Comparison of ENCODE assay signal across 20 cellular contexts in the genomic region with DNA sequence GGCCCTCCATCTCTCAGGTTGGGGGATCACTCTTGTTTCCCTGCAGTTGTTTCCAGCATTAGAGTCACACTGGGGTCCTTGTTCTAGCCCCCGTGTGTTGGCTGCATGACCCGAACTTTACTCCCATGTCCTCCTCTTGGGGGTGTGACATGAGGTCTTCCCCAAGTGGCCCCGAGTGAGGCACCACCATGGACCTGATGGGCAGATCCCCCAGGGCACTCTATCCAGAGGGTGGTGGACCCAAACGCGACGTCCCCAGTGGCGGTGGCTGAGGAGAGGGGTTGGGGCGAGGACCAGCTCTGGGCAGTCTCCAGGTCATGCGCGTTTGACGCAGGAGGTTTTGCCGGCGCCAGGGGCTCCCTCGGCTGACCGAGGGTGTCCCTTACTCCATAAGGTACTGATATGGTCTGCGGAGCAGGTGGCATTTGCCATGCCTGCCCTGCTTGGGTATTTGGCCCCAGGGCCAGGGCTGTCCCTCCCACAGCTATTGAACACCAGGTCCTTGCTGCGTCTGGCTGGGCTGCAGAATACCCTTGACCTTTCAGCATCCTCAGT.
"Had no signal": no experiment of that assay in that cellular context is flagged by ENCODE, and none has a peak within 500 bp of the region (broad histone marks: within the 10 kb centered on the region; RNA-seq: fewer than 3 reads in every experiment).

No MANE protein-coding gene starts in this region.

- H3K36me3 ChIP-seq: adrenal gland, colonic mucosa, esophagus muscularis mucosa, uterus had no signal

- H3K27me3 Mint-ChIP-seq: activated naive CD8-positive, alpha-beta T cell; central memory CD8-positive, alpha-beta T cell; effector memory CD8-positive, alpha-beta T cell; stimulated activated memory B cell treated with anti-CD40 and anti-IgM and Interleukin-4, amounts not matched to agents 10 μg/mL and 1 μg/mL and 100 μg/mL, for 72 hours had no signal

- DNase-seq: activated CD4-positive, alpha-beta T cell treated with anti-CD3 and anti-CD28 coated beads for 1 hour; activated CD4-positive, alpha-beta T cell treated with anti-CD3 and anti-CD28 coated beads, Interleukin-2, amount 50 U/mL, for 1 hour; activated CD8-positive, alpha-beta T cell treated with anti-CD3 and anti-CD28 coated beads, Interleukin-2, amount 10 ng/mL, durations not matched to agents 7 days and 5 days; colonic mucosa; effector memory CD8-positive, alpha-beta T cell; retina; stimulated activated CD4-positive, alpha-beta T cell treated with anti-CD3 and anti-CD28 coated beads, Interleukin-2, amount 100 ng/mL, for 24 hours; T-helper 1 cell; T-helper 9 cell; trophoblast cell; uterus had no signal

- ATAC-seq: activated CD8-positive, alpha-beta T cell treated with anti-CD3 and anti-CD28 coated beads, Interleukin-2, amount 10 ng/mL, durations not matched to agents 7 days and 5 days; effector memory CD8-positive, alpha-beta T cell; left lobe of liver; stimulated activated memory B cell treated with anti-CD40 and anti-IgM and Interleukin-4, amounts not matched to agents 10 μg/mL and 1 μg/mL and 100 μg/mL, for 72 hours had no signal

- H3K4me3 Mint-ChIP-seq: activated CD8-positive, alpha-beta T cell treated with anti-CD3 and anti-CD28 coated beads, Interleukin-2, amount 10 ng/mL, durations not matched to agents 7 days and 5 days; activated naive CD8-positive, alpha-beta T cell; central memory CD8-positive, alpha-beta T cell; effector memory CD8-positive, alpha-beta T cell; mesothelial cell of epicardium; nephron; stimulated activated memory B cell treated with anti-CD40 and anti-IgM and Interleukin-4, amounts not matched to agents 10 μg/mL and 1 μg/mL and 100 μg/mL, for 72 hours had no signal

- H3K9me3 Mint-ChIP-seq: central memory CD8-positive, alpha-beta T cell had no signal

- H3K4me3 ChIP-seq: adrenal gland, colonic mucosa, dorsolateral prefrontal cortex, esophagus muscularis mucosa, uterus had no signal

- H3K27me3 ChIP-seq: adrenal gland, colonic mucosa, dorsolateral prefrontal cortex, esophagus muscularis mucosa, uterus had no signal

- H3K27ac ChIP-seq: adrenal gland, colonic mucosa, dorsolateral prefrontal cortex, esophagus muscularis mucosa, uterus had no signal

- H3K9me3 ChIP-seq: adrenal gland, colonic mucosa, uterus had no signal
